19 cellular contexts compared by ENCODE assay signal in the genomic region with DNA sequence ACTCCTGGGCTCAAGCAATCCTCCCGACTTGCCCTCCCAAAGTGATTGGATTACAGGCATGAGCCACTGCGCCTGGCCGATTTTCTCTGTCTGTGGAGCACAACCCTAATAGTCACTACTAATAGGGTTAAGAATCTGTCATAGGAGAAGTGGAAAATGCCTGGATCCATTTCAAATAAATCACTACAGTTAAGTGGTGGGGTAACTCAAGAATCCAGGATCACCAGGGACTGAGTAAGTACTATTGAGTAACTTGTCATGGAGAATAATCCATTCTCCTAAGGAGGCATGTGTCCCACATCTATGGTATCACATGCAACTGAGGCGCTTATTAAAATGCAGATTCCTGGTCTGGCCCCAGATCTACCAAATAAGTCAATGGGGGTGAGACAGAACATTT. TPM values are rescaled to one million over a fixed set of nuclear protein-coding genes. Genes with fewer than 3 reads are reported as not detected.
DNase-seq lines count a peak whose midpoint lies in the region; ATAC-seq and TF ChIP-seq lines count a peak whose summit lies in the region.
"Had no signal": no experiment of that assay in that cellular context is flagged by ENCODE, and none has a peak within 500 bp of the region (broad histone marks: within the 10 kb centered on the region; RNA-seq: fewer than 3 reads in every experiment).

No MANE protein-coding gene starts in this region.

- intact Hi-C loops in left lung (cut with DNase I) (no loop called here), PC-9 (cut with micrococcal nuclease; ENCODE audit: unreplicated experiment) (no loop called here)

- no peak overlapping the region for H3K4me3 ChIP-seq in GM23248
- H3K4me3 ChIP-seq in SK-N-SH (ENCODE audit: low read depth in 2 of 2, low read length in 1 of 2), result no peak overlapping the region
- H3K4me3 ChIP-seq in left lung, result no peak overlapping the region
- no peak overlapping the region for H3K4me3 ChIP-seq in subcutaneous abdominal adipose tissue (ENCODE audit: low read depth in 1 of 5, low read length in 5 of 5)
- no peak overlapping the region for H3K4me3 ChIP-seq in PC-9
- H3K4me3 ChIP-seq: A549; BLaER1 treated with 17β-estradiol and CSF1 and Interleukin-3, amounts not matched to agents 10 nM and 100 nM had no signal

- no peak overlapping the region for H3K27ac ChIP-seq in GM23248
- H3K27ac ChIP-seq in SK-N-SH (ENCODE audit: low read depth in 2 of 2, low read length in 1 of 2), result no peak overlapping the region
- no peak overlapping the region for H3K27ac ChIP-seq in left lung
- peak overlapping the region; percentile 95 for H3K27ac ChIP-seq in subcutaneous abdominal adipose tissue (ENCODE audit: low read depth, low read length)
- H3K27ac ChIP-seq in PC-9, result no peak overlapping the region
- H3K27ac ChIP-seq: A549; BLaER1 treated with 17β-estradiol and CSF1 and Interleukin-3, amounts not matched to agents 10 nM and 100 nM had no signal

- H3K27ac Mint-ChIP-seq in chondrocyte (ENCODE audit: unreplicated experiment), result no peak overlapping the region

- H3K79me2 ChIP-seq in GM23248 (ENCODE audit: insufficient read depth), result no peaks in the 10 kb centered on the region
- H3K79me2 ChIP-seq in SK-N-SH (ENCODE audit: insufficient read depth), result no peaks in the 10 kb centered on the region
- H3K79me2 ChIP-seq in PC-9 (ENCODE audit: low read depth), result no peaks in the 10 kb centered on the region

- no peaks in the 10 kb centered on the region for H3K9me3 Mint-ChIP-seq in chondrocyte (ENCODE audit: low read depth)

- H2AFZ ChIP-seq in GM23248, result no peak overlapping the region
- H2AFZ ChIP-seq in SK-N-SH (ENCODE audit: low read depth), result no peak overlapping the region
- no peak overlapping the region for H2AFZ ChIP-seq in PC-9

- H4K20me1 ChIP-seq in GM23248 (ENCODE audit: insufficient read depth), result no peaks in the 10 kb centered on the region
- no peaks in the 10 kb centered on the region for H4K20me1 ChIP-seq in SK-N-SH (ENCODE audit: insufficient read depth)
- no peaks in the 10 kb centered on the region for H4K20me1 ChIP-seq in PC-9 (ENCODE audit: insufficient read depth)
- H4K20me1 ChIP-seq: BLaER1 treated with 17β-estradiol and CSF1 and Interleukin-3, amounts not matched to agents 10 nM and 100 nM had no signal

- WGBS in GM23248 (ENCODE audit: low coverage in 1 of 2, low lambda C conversion rate in 2 of 2, missing lambda C conversion rate in 2 of 2), 2 experiments, result 78 to 81% methylated on average over 4 of the region's 4 CpGs
- WGBS in SK-N-SH (ENCODE audit: low lambda C conversion rate), result 67% methylated on average over 4 of the region's 4 CpGs

- TF ChIP-seq EP300 in SK-N-SH (IDR thresholded peaks at IDR 0.05; ENCODE audit: borderline replicate concordance in 1 of 2, low read depth in 1 of 2, low read length in 1 of 2), result no peak

- H3K36me3 Mint-ChIP-seq in chondrocyte (ENCODE audit: low read depth), result no peaks in the 10 kb centered on the region

- H3K9me3 ChIP-seq in GM23248 (ENCODE audit: low read depth) (no peaks in the 10 kb centered on the region), SK-N-SH (no peaks in the 10 kb centered on the region), left lung (no peaks in the 10 kb centered on the region), subcutaneous abdominal adipose tissue (ENCODE audit: control insufficient read depth in 5 of 5, low read length in 5 of 5) (no peaks in the 10 kb centered on the region), PC-9 (ENCODE audit: insufficient read depth, low read depth) (no peaks in the 10 kb centered on the region)
- H3K9me3 ChIP-seq: A549; BLaER1 treated with 17β-estradiol and CSF1 and Interleukin-3, amounts not matched to agents 10 nM and 100 nM had no signal

- H3K9me2 ChIP-seq in GM23248 (ENCODE audit: insufficient read depth), result no peaks in the 10 kb centered on the region
- no peaks in the 10 kb centered on the region for H3K9me2 ChIP-seq in SK-N-SH
- no peaks in the 10 kb centered on the region for H3K9me2 ChIP-seq in PC-9 (ENCODE audit: insufficient read depth)

- peaks cover 14% of the 10 kb centered on the region for H3F3A ChIP-seq in GM23248 (ENCODE audit: insufficient read depth)
- H3F3A ChIP-seq in SK-N-SH (replicated peaks; ENCODE audit: insufficient read depth), result no peaks in the 10 kb centered on the region
- peaks cover 30% of the 10 kb centered on the region for H3F3A ChIP-seq in PC-9 (ENCODE audit: insufficient read depth, low read depth)

- H3K4me1 ChIP-seq in GM23248 (ENCODE audit: insufficient read depth) (peaks cover 15% of the 10 kb centered on the region), SK-N-SH (ENCODE audit: control insufficient read depth in 1 of 2, insufficient read depth in 2 of 2, low read depth in 1 of 2, low read length in 1 of 2) (peaks cover 0 to 28% of the 10 kb centered on the region in 2 experiments; a peak in 2 of 4 replicates), left lung (peaks cover 0 to 3% of the 10 kb centered on the region in 2 donors), subcutaneous abdominal adipose tissue (ENCODE audit: control insufficient read depth in 5 of 5, insufficient read depth in 5 of 5, low read length in 5 of 5) (peaks cover 0 to 28% (median 19%) of the 10 kb centered on the region in 5 donors), PC-9 (replicated peaks; ENCODE audit: insufficient read depth) (peaks cover 76% of the 10 kb centered on the region)
- H3K4me1 ChIP-seq: A549 had no signal

- no peak overlapping the region for H3K4me3 Mint-ChIP-seq in chondrocyte (ENCODE audit: unreplicated experiment)

- DNase-seq in GM23248, result peak; percentile 29
- no peak for DNase-seq in SK-N-SH
- no peak for DNase-seq in left lung
- no peak for DNase-seq in chondrocyte (ENCODE audit: low spot score)
- no peak for DNase-seq in DMS79 (lab: John Stamatoyannopoulos, UW)
- no peak for DNase-seq in PC-9
- DNase-seq: DMS79 treated with DMSO at 0.1 percent for 48 hours; H7; IMR-90; NCI-H1417 treated with DMSO at 0.1 percent for 48 hours; NCI-H187 treated with DMSO at 0.1 percent for 48 hours; NCI-H69; NK-92 treated with Interleukin-12 subunit alpha and Interleukin-12 subunit beta, amount 100 ng/mL, for 24 hours had no signal

- H3K4me1 Mint-ChIP-seq in chondrocyte (ENCODE audit: low read depth), result peaks cover 19% of the 10 kb centered on the region

- CTCF ChIA-PET in SK-N-SH (lab: Yijun Ruan, JAX), result no interaction called here
- CTCF ChIA-PET in PC-9 (lab: Charles Lee), result no interaction called here

- no peaks in the 10 kb centered on the region for H3K27me3 ChIP-seq in GM23248 (replicated peaks; ENCODE audit: insufficient read depth)
- H3K27me3 ChIP-seq in SK-N-SH (ENCODE audit: insufficient read depth), result no peaks in the 10 kb centered on the region
- no peaks in the 10 kb centered on the region for H3K27me3 ChIP-seq in left lung
- no peaks in the 10 kb centered on the region for H3K27me3 ChIP-seq in subcutaneous abdominal adipose tissue (ENCODE audit: control insufficient read depth in 5 of 5, insufficient read depth in 4 of 5, low read length in 5 of 5)
- no peaks in the 10 kb centered on the region for H3K27me3 ChIP-seq in PC-9 (ENCODE audit: insufficient read depth, low read depth)
- H3K27me3 ChIP-seq: BLaER1 treated with 17β-estradiol and CSF1 and Interleukin-3, amounts not matched to agents 10 nM and 100 nM had no signal

- BruUV-seq in PC-9 (replicated peaks; lab: Mats Ljungman, UMichigan), result no TSS peak

- TF ChIP-seq RAD21 in SK-N-SH (IDR thresholded peaks at IDR 0.05; ENCODE audit: low read length), result no peak

- POLR2A ChIA-PET in SK-N-SH (lab: Yijun Ruan, JAX), result no interaction called here
- POLR2A ChIA-PET in PC-9 (lab: Charles Lee; ENCODE audit: unreplicated experiment), result no interaction called here

- no peak overlapping the region for H3K4me2 ChIP-seq in GM23248 (ENCODE audit: unreplicated experiment)
- H3K4me2 ChIP-seq in SK-N-SH, result no peak overlapping the region
- no peak overlapping the region for H3K4me2 ChIP-seq in PC-9
- H3K4me2 ChIP-seq: A549 had no signal

- in situ Hi-C loops in GM23248 (cut with MboI), result no loop called here

- no peak overlapping the region for H3K9ac ChIP-seq in GM23248
- no peak overlapping the region for H3K9ac ChIP-seq in SK-N-SH
- peak overlapping the region in 2 of 5 donors; percentile 12 to 56 for H3K9ac ChIP-seq in subcutaneous abdominal adipose tissue (ENCODE audit: low read length in 5 of 5)
- H3K9ac ChIP-seq: BLaER1 treated with 17β-estradiol and CSF1 and Interleukin-3, amounts not matched to agents 10 nM and 100 nM had no signal

- no peaks in the 10 kb centered on the region for H3K36me3 ChIP-seq in GM23248 (ENCODE audit: low read depth)
- no peaks in the 10 kb centered on the region for H3K36me3 ChIP-seq in SK-N-SH (replicated peaks in 1 of 2; ENCODE audit: control insufficient read depth in 1 of 2, insufficient read depth in 2 of 2, low read length in 1 of 2)
- H3K36me3 ChIP-seq in left lung, result no peaks in the 10 kb centered on the region
- no peaks in the 10 kb centered on the region for H3K36me3 ChIP-seq in subcutaneous abdominal adipose tissue (ENCODE audit: control insufficient read depth in 5 of 5, insufficient read depth in 5 of 5, low read length in 5 of 5)
- no peaks in the 10 kb centered on the region for H3K36me3 ChIP-seq in PC-9 (ENCODE audit: low read depth)
- H3K36me3 ChIP-seq: BLaER1 treated with 17β-estradiol and CSF1 and Interleukin-3, amounts not matched to agents 10 nM and 100 nM had no signal

- no peaks in the 10 kb centered on the region for H3K27me3 Mint-ChIP-seq in chondrocyte (ENCODE audit: low read depth)

- peak; percentile 36 for ATAC-seq in left lung
- ATAC-seq: A549, Right ventricle myocardium inferior had no signal

- TF ChIP-seq CTCF in SK-N-SH (IDR thresholded peaks at IDR 0.05), result no peak
- no peak for TF ChIP-seq CTCF in left lung (IDR thresholded peaks at IDR 0.05)
- TF ChIP-seq CTCF in chondrocyte (IDR thresholded peaks at IDR 0.05), result no peak
- TF ChIP-seq CTCF in PC-9 (conservative IDR thresholded peaks at IDR 0.05), result no peak

TF ChIP-seq in SK-N-SH, 30 proteins besides CTCF, POLR2A, EP300 and RAD21:
- no peak for TF ChIP-seq RFX5 (IDR thresholded peaks at IDR 0.05; ENCODE audit: low read length)
- TF ChIP-seq, protein P1, sequence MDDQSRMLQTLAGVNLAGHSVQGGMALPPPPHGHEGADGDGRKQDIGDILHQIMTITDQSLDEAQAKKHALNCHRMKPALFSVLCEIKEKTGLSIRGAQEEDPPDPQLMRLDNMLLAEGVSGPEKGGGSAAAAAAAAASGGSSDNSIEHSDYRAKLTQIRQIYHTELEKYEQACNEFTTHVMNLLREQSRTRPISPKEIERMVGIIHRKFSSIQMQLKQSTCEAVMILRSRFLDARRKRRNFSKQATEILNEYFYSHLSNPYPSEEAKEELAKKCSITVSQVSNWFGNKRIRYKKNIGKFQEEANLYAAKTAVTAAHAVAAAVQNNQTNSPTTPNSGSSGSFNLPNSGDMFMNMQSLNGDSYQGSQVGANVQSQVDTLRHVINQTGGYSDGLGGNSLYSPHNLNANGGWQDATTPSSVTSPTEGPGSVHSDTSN (IDR thresholded peaks at IDR 0.05), result peak; percentile 50; the same call in 1 of the 2 replicates

RNA-seq across cellular contexts. Expression of a gene that starts 53.2 kb away (rescaled TPM):
- not detected in 2 replicates for total RNA-seq in GM23248 (2014; rRNA removed; shearing (Covaris generic))
- polyA plus RNA-seq in GM23248 (2016; fragmentation: Nextera tagmentation; extraction: Ambion mirVana) (not detected in 2 replicates), SK-N-SH (2012; rRNA removed) (not detected in 2 replicates)
- polyA plus RNA-seq in SK-N-SH (2012; cell fraction: cytosol; rRNA removed), result not detected in 2 replicates
- not detected in 2 replicates for polyA plus RNA-seq in SK-N-SH (2012; cell fraction: nucleus; rRNA removed)
- total RNA-seq in left lung (not detected), chondrocyte (not detected in 3 replicates), PC-9 (2021) (not detected in 2 replicates)
- total RNA-seq: IMR-90, M059J, Right ventricle myocardium inferior, SK-MEL-5 had no signal
- polyA plus RNA-seq: A549, IMR-90 had no signal
